In genomic region chr6:117907600-117908245, GRCh38 we compare ENCODE assay signal across 8 cellular contexts. TPM values are rescaled to one million over a fixed set of nuclear protein-coding genes. Genes with fewer than 3 reads are reported as not detected.
DNase-seq lines count a peak whose midpoint lies in the region; ATAC-seq and TF ChIP-seq lines count a peak whose summit lies in the region.

No MANE protein-coding gene starts in this region.

- ATAC-seq in GM19395 (IDR thresholded peaks at IDR 0.05; ENCODE audit: unreplicated experiment), result peak; percentile 33
- no peak for ATAC-seq in GM21717 (IDR thresholded peaks at IDR 0.05; ENCODE audit: unreplicated experiment)

- no peaks in the 10 kb centered on the region for H3K36me3 ChIP-seq in mucosa of rectum (ENCODE audit: control insufficient read depth in 2 of 2, insufficient read depth in 2 of 2, low read length in 2 of 2)

- H3K27me3 ChIP-seq in dorsolateral prefrontal cortex, result peaks cover 0 to 34% (median 0%) of the 10 kb centered on the region in 45 donors
- peaks cover 19 to 21% of the 10 kb centered on the region in 2 donors for H3K27me3 ChIP-seq in mucosa of rectum (ENCODE audit: control insufficient read depth in 2 of 2, insufficient read depth in 2 of 2, low read length in 2 of 2)

- H3K9me3 ChIP-seq in mucosa of rectum (ENCODE audit: control insufficient read depth in 2 of 2, low read length in 2 of 2), result no peaks in the 10 kb centered on the region

- intact Hi-C loops in dorsolateral prefrontal cortex (cut with DNase I), result loop anchor here (10.0 kb wide), 2 partner anchors 233 to 357 kb away; partner anchors contain the start of gene NUS1 (in 1 of the 2)

- peak overlapping the region in 56 of 59 donors; percentile 22 to 89 (median 77) for H3K27ac ChIP-seq in dorsolateral prefrontal cortex
- no peak overlapping the region for H3K27ac ChIP-seq in mucosa of rectum (ENCODE audit: low read depth in 2 of 2, low read length in 2 of 2)

- no peak for TF ChIP-seq CTCF in LNCaP clone FGC (IDR thresholded peaks at IDR 0.05; ENCODE audit: control insufficient read depth, extremely low read depth, insufficient read depth)
- TF ChIP-seq CTCF in dorsolateral prefrontal cortex (IDR thresholded peaks at IDR 0.05 in 54 of 56, conservative IDR thresholded peaks at IDR 0.05 in 2 of 56; ENCODE audit: low read depth in 1 of 56, partially characterized antibody in 56 of 56), result no peak

- peak; percentile 20 for DNase-seq in AG08396 (ENCODE audit: low spot score)
- DNase-seq in LNCaP clone FGC (ENCODE audit: low read depth), result no peak
- peak in 4 of 10 donors; percentile 18 to 54 (median 36) for DNase-seq in dorsolateral prefrontal cortex
- DNase-seq in NCI-H1694 (lab: John Stamatoyannopoulos, UW), result no peak
- no peak for DNase-seq in activated effector memory CD4-positive, alpha-beta T cell treated with anti-CD3 and anti-CD28 coated beads, Interleukin-2, amount 50 U/mL, for 16 hours

- no peak overlapping the region for H3K9ac ChIP-seq in mucosa of rectum (ENCODE audit: low read depth in 1 of 2, low read length in 2 of 2)

- H3K4me3 ChIP-seq in LNCaP clone FGC (ENCODE audit: low read depth, low read length) (peak overlapping the region; percentile 29; the same call in 1 of the 2 replicates), dorsolateral prefrontal cortex (peak overlapping the region; percentile 48 to 85 (median 73)), mucosa of rectum (ENCODE audit: low read length in 2 of 2) (peak overlapping the region; percentile 44)

- H3K4me1 ChIP-seq in mucosa of rectum (ENCODE audit: control insufficient read depth in 2 of 2, insufficient read depth in 2 of 2, low read length in 2 of 2), result peaks cover 0 to 2% of the 10 kb centered on the region in 2 donors

RNA-seq across cellular contexts. Expression of gene SLC35F1, which starts 0.7 kb away (rescaled TPM):
- total RNA-seq in dorsolateral prefrontal cortex, result 10 to 100 TPM; 28.7 to 78.7 (median 53.0) TPM

Comparison
In these comparisons a context has a peak if more than half of its experiments do, and no peak if none do; other contexts are left out.
1. H3K27ac ChIP-seq: peak in dorsolateral prefrontal cortex (56 of 59); none in mucosa of rectum (0 of 2).
2. Peak in every context shown above with its lines, with median percentiles within 50 percentile points of each other: H3K4me3 ChIP-seq.